Comparison of ENCODE assay signal across 12 cellular contexts in the genomic region with DNA sequence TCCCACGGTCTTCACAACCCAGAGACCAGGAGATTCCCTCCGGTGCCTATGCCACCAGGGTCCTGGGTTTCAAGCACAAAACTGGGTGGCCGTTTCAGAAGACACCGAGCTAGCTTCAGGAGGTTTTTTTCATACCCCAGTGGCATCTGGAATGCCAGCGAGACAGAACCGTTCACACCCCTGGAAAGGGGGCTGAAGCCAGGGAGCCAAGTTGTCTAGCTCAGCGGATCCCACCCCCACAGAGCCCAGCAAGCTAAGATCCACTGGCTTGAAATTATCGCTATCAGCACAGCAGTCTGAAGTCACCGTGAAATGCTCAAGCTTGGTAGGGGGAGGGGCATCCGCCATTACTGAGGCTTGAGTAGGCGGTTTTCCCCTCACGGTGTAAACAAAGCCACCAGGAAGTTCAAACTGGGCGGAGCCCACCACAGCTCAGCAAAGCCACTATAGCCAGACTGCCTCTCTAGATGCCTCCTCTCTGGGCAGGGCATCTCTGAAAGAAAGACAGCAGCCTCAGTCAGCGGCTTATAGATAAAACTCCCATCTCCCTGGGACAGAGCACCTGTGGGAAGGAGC. TPM values are rescaled to one million over a fixed set of nuclear protein-coding genes. Genes with fewer than 3 reads are reported as not detected.
DNase-seq lines count a peak whose midpoint lies in the region; ATAC-seq, FAIRE-seq and TF ChIP-seq lines count a peak whose summit lies in the region.
"Not testable (repeated sequence)": the region's sequence is repeated elsewhere in the genome, so short reads cannot be mapped to it uniquely, and the experiment has no call there.
"Had no signal": no experiment of that assay in that cellular context is flagged by ENCODE, and none has a peak within 500 bp of the region (broad histone marks: within the 10 kb centered on the region; RNA-seq: fewer than 3 reads in every experiment).

No MANE protein-coding gene starts in this region.

- not testable (repeated sequence) for TF ChIP-seq EP300 in SK-N-SH (IDR thresholded peaks at IDR 0.05; ENCODE audit: borderline replicate concordance in 1 of 2, low read depth in 1 of 2, low read length in 1 of 2); HepG2 (IDR thresholded peaks at IDR 0.05; ENCODE audit: low read depth in 2 of 2, low read length in 2 of 2); HepG2 (CRISPR knock-in tag; IDR thresholded peaks at IDR 0.05; ENCODE audit: borderline replicate concordance)

- TF ChIP-seq CTCF in SK-N-SH (IDR thresholded peaks at IDR 0.05); HepG2 (CRISPR knock-in tag; IDR thresholded peaks at IDR 0.05): not testable (repeated sequence)

- intact Hi-C loops in HepG2 (cut with micrococcal nuclease; ENCODE audit: unreplicated experiment) = not testable (repeated sequence)

- 25% methylated on average over 13 of the region's 14 CpGs for WGBS in SK-N-SH (ENCODE audit: low lambda C conversion rate)
- no CpG with 5 or more reads among the region's 14 CpGs for WGBS in HepG2 (ENCODE audit: low lambda C conversion rate)

- peaks cover 0 to 34% (median 4%) of the 10 kb centered on the region in 3 donors for H3K36me3 Mint-ChIP-seq in CD8-positive, alpha-beta memory T cell
- not testable (repeated sequence) for H3K36me3 Mint-ChIP-seq in IgD-negative memory B cell; activated CD4-positive, alpha-beta memory T cell treated with anti-CD3 and anti-CD28 coated beads, Interleukin-2, amount 10 ng/mL, durations not matched to agents 7 days and 5 days (ENCODE audit: low read depth)

- CTCF ChIA-PET in CD8-positive, alpha-beta memory T cell (lab: Charles Lee); SK-N-SH (lab: Yijun Ruan, JAX); activated CD4-positive, alpha-beta memory T cell treated with anti-CD3 and anti-CD28 coated beads, Interleukin-2, amount 10 ng/mL, durations not matched to agents 7 days and 5 days (lab: Charles Lee); HepG2 (lab: Yijun Ruan, JAX; ENCODE audit: low intra/inter-chr PET ratio, low total read pairs): not testable (repeated sequence)

- not testable (repeated sequence) for TF ChIP-seq POLR2A in HepG2 (IDR thresholded peaks at IDR 0.05; ENCODE audit: insufficient read depth in 1 of 2, low read depth in 2 of 2, low read length in 2 of 2)

- not testable (repeated sequence) for H3K36me3 ChIP-seq in CD8-positive, alpha-beta memory T cell (ENCODE audit: insufficient read depth, low read length); SK-N-SH (replicated peaks in 1 of 2; ENCODE audit: control insufficient read depth in 1 of 2, insufficient read depth in 2 of 2, low read length in 1 of 2); HepG2 (replicated peaks in 1 of 2; ENCODE audit: control insufficient read depth in 1 of 2, insufficient read depth in 2 of 2, low read length in 2 of 2)

- FAIRE-seq in HepG2 (lab: Jason Lieb, UNC) = not testable (repeated sequence)

- not testable (repeated sequence) for H4K20me1 ChIP-seq in SK-N-SH (ENCODE audit: insufficient read depth); HepG2 (ENCODE audit: insufficient read depth, low read length)

- H3K4me1 ChIP-seq in CD8-positive, alpha-beta memory T cell (ENCODE audit: insufficient read depth, low read length); SK-N-SH (ENCODE audit: control insufficient read depth in 1 of 2, insufficient read depth in 2 of 2, low read depth in 1 of 2, low read length in 1 of 2); HepG2 (ENCODE audit: insufficient read depth, low read length): not testable (repeated sequence)

- H3K27ac ChIP-seq in CD8-positive, alpha-beta memory T cell (ENCODE audit: low read depth, low read length); SK-N-SH (ENCODE audit: low read depth in 2 of 2, low read length in 1 of 2); HepG2 (ENCODE audit: extremely low read length, insufficient read depth, low read length): not testable (repeated sequence)

- H3K4me2 ChIP-seq in SK-N-SH (peak overlapping the region; percentile 11; the same call in 1 of the 2 replicates), HepG2 (ENCODE audit: low read depth, low read length) (peak overlapping the region; percentile 45; the same call in 1 of the 2 replicates)

- H3F3A ChIP-seq in SK-N-SH (replicated peaks; ENCODE audit: insufficient read depth) = not testable (repeated sequence)

- TF ChIP-seq RAD21 in SK-N-SH (IDR thresholded peaks at IDR 0.05; ENCODE audit: low read length); HepG2 (CRISPR knock-in tag; IDR thresholded peaks at IDR 0.05): not testable (repeated sequence)

- peaks cover 3 to 44% (median 31%) of the 10 kb centered on the region in 5 donors for H3K9me3 Mint-ChIP-seq in CD8-positive, alpha-beta memory T cell
- peaks cover 0 to 12% (median 9%) of the 10 kb centered on the region in 3 donors for H3K9me3 Mint-ChIP-seq in IgD-negative memory B cell
- not testable (repeated sequence) for H3K9me3 Mint-ChIP-seq in activated CD4-positive, alpha-beta memory T cell treated with anti-CD3 and anti-CD28 coated beads, Interleukin-2, amount 10 ng/mL, durations not matched to agents 7 days and 5 days

- H3K4me3 Mint-ChIP-seq in CD8-positive, alpha-beta memory T cell = peak overlapping the region in 5 of 7 donors; percentile 50 to 84 (median 64)
- H3K4me3 Mint-ChIP-seq in IgD-negative memory B cell = peak overlapping the region; percentile 23 to 76 (median 54)
- H3K4me3 Mint-ChIP-seq in activated CD4-positive, alpha-beta memory T cell treated with anti-CD3 and anti-CD28 coated beads, Interleukin-2, amount 10 ng/mL, durations not matched to agents 7 days and 5 days = not testable (repeated sequence)

- peak overlapping the region in 4 of 8 donors; percentile 36 to 88 (median 48) for H3K27ac Mint-ChIP-seq in CD8-positive, alpha-beta memory T cell
- not testable (repeated sequence) for H3K27ac Mint-ChIP-seq in IgD-negative memory B cell; activated CD4-positive, alpha-beta memory T cell treated with anti-CD3 and anti-CD28 coated beads, Interleukin-2, amount 10 ng/mL, durations not matched to agents 7 days and 5 days

- not testable (repeated sequence) for H3K9me2 ChIP-seq in SK-N-SH

- not testable (repeated sequence) for H3K9me3 ChIP-seq in CD8-positive, alpha-beta memory T cell (ENCODE audit: low read length); SK-N-SH; HepG2 (ENCODE audit: low read length)

- peaks cover 0 to 21% of the 10 kb centered on the region in 2 donors for H3K27me3 Mint-ChIP-seq in CD8-positive, alpha-beta memory T cell
- H3K27me3 Mint-ChIP-seq in IgD-negative memory B cell; activated CD4-positive, alpha-beta memory T cell treated with anti-CD3 and anti-CD28 coated beads, Interleukin-2, amount 10 ng/mL, durations not matched to agents 7 days and 5 days: not testable (repeated sequence)

- not testable (repeated sequence) for H3K4me3 ChIP-seq in CD8-positive, alpha-beta memory T cell (ENCODE audit: low read length); HepG2 (replicated peaks in 1 of 3; ENCODE audit: insufficient read depth in 1 of 3, low read depth in 2 of 3, low read length in 3 of 3)
- H3K4me3 ChIP-seq in SK-N-SH (ENCODE audit: low read depth in 2 of 2, low read length in 1 of 2) = peak overlapping the region; percentile 25 to 44; a peak in 3 of 4 replicates

- POLR2A ChIA-PET in CD8-positive, alpha-beta memory T cell (lab: Charles Lee); SK-N-SH (lab: Yijun Ruan, JAX); activated CD4-positive, alpha-beta memory T cell treated with anti-CD3 and anti-CD28 coated beads, Interleukin-2, amount 10 ng/mL, durations not matched to agents 7 days and 5 days (lab: Charles Lee); HepG2 (lab: Yijun Ruan, JAX): not testable (repeated sequence)

- not testable (repeated sequence) for H3K27me3 ChIP-seq in CD8-positive, alpha-beta memory T cell (ENCODE audit: insufficient read depth, low read length, poor library complexity, severe bottlenecking); SK-N-SH (ENCODE audit: insufficient read depth); HepG2 (ENCODE audit: control insufficient read depth in 1 of 2, insufficient read depth in 2 of 2, low read length in 2 of 2)

- in situ Hi-C loops in HepG2 (cut with HindIII; ENCODE audit: extremely low pct_ligation_motif_present, low pct_unique_long_range_greater_than_20kb) = not testable (repeated sequence)

- H3K79me2 ChIP-seq in SK-N-SH (ENCODE audit: insufficient read depth); HepG2 (ENCODE audit: insufficient read depth, low read length): not testable (repeated sequence)

- H2AFZ ChIP-seq in SK-N-SH (ENCODE audit: low read depth) = peak overlapping the region; percentile 56; the same call in 1 of the 2 replicates
- not testable (repeated sequence) for H2AFZ ChIP-seq in HepG2 (ENCODE audit: low read length)

- not testable (repeated sequence) for ATAC-seq in HepG2

- BruUV-seq in HepG2 (replicated peaks; lab: Mats Ljungman, UMichigan) = not testable (repeated sequence)

- peaks cover 4 to 29% (median 18%) of the 10 kb centered on the region in 3 donors for H3K4me1 Mint-ChIP-seq in CD8-positive, alpha-beta memory T cell
- H3K4me1 Mint-ChIP-seq in IgD-negative memory B cell; activated CD4-positive, alpha-beta memory T cell treated with anti-CD3 and anti-CD28 coated beads, Interleukin-2, amount 10 ng/mL, durations not matched to agents 7 days and 5 days: not testable (repeated sequence)

- peak in 2 of 5 donors; percentile 30 to 35 for DNase-seq in CD8-positive, alpha-beta memory T cell
- peak; percentile 1 to 14 for DNase-seq in NCI-H526 (lab: John Stamatoyannopoulos, UW)
- not testable (repeated sequence) for DNase-seq in SK-N-SH; HepG2 (ENCODE audit: low spot score)
- peak; percentile 18 for DNase-seq in activated CD4-positive, alpha-beta memory T cell treated with anti-CD3 and anti-CD28 coated beads, Interleukin-2, amount 10 ng/mL, durations not matched to agents 7 days and 5 days
- peak; percentile 14 for DNase-seq in activated T-helper 9 cell treated with anti-CD3 and anti-CD28 coated beads, Interleukin-2, amount 50 U/mL, for 16 hours (ENCODE audit: low read depth)

- not testable (repeated sequence) for H3K9ac ChIP-seq in SK-N-SH; HepG2 (ENCODE audit: insufficient read depth, low read depth, low read length)

RNA-seq across cellular contexts. Expression of gene XIST, which starts 40.1 kb away (rescaled TPM):
- total RNA-seq in CD8-positive, alpha-beta memory T cell = not detected
- 9.7 TPM for polyA plus RNA-seq in CD8-positive, alpha-beta memory T cell
- polyA plus RNA-seq in IgD-negative memory B cell (7.5 TPM), SK-N-SH (2012; rRNA removed) (135 and 215 TPM in 2 replicates), HepG2 (2011; rRNA removed) (0.25 and 0.26 TPM in 2 replicates)
- 1.6 and 1.9 TPM in 2 replicates for polyA plus RNA-seq in SK-N-SH (2012; cell fraction: cytosol; rRNA removed)
- polyA plus RNA-seq in SK-N-SH (2012; cell fraction: nucleus; rRNA removed) = 846 and 1,404 TPM in 2 replicates
- total RNA-seq in activated CD4-positive, alpha-beta memory T cell treated with anti-CD3 and anti-CD28 coated beads, Interleukin-2, amount 10 ng/mL, durations not matched to agents 7 days and 5 days = not detected
- total RNA-seq in HepG2 (2016; rRNA removed; fragmentation: Illumina TruSeq; extraction: Trizol) = 0.02 TPM in 1 of 2 replicates, not detected in the other
- total RNA-seq in HepG2 (2016; cell fraction: cytosol; rRNA removed; fragmentation: Illumina TruSeq; extraction: Trizol; ENCODE audit: low read depth) = not detected in 2 replicates
- total RNA-seq in HepG2 (2016; cell fraction: insoluble cytoplasmic fraction; rRNA removed; fragmentation: Illumina TruSeq; extraction: Trizol) = 0.09 TPM in 1 of 2 replicates, not detected in the other
- total RNA-seq in HepG2 (2016; cell fraction: membrane; rRNA removed; fragmentation: Illumina TruSeq; extraction: Trizol) = not detected in 2 replicates
- total RNA-seq in HepG2 (2016; cell fraction: nucleus; rRNA removed; fragmentation: Illumina TruSeq; extraction: Trizol) = 0.06 and 0.28 TPM in 2 replicates
- 0.01 and 0.09 TPM in 2 replicates for polyA plus RNA-seq in HepG2 (2011; cell fraction: cytosol; rRNA removed)
- 1.1 and 2.4 TPM in 2 replicates for polyA plus RNA-seq in HepG2 (2011; cell fraction: nucleus; rRNA removed)
- polyA plus RNA-seq in HepG2 (2012) = 0.03 and 0.04 TPM in 2 replicates
- not detected in 2 replicates for polyA plus RNA-seq in HepG2 (2016; cell fraction: cytosol; fragmentation: Illumina TruSeq; extraction: Trizol; ENCODE audit: low read depth)
- polyA plus RNA-seq in HepG2 (2016; cell fraction: insoluble cytoplasmic fraction; fragmentation: Illumina TruSeq; extraction: Trizol; ENCODE audit: low read depth) = not detected in 2 replicates
- polyA plus RNA-seq in HepG2 (2016; cell fraction: membrane; fragmentation: Illumina TruSeq; extraction: Trizol; ENCODE audit: low read depth) = not detected in 2 replicates
- 0.30 and 0.32 TPM in 2 replicates for polyA plus RNA-seq in HepG2 (2016; cell fraction: nucleus; fragmentation: Illumina TruSeq; extraction: Trizol; ENCODE audit: insufficient read depth, low read depth)
- 0.74 and 8.4 TPM in 2 replicates for polyA minus RNA-seq in HepG2 (2011; rRNA and poly(A)+ RNA removed; ENCODE audit: low replicate concordance)
- not detected in 2 replicates for polyA minus RNA-seq in HepG2 (2011; cell fraction: cytosol; rRNA and poly(A)+ RNA removed)
- 0.26 and 1.6 TPM in 2 replicates for polyA minus RNA-seq in HepG2 (2011; cell fraction: nucleus; rRNA and poly(A)+ RNA removed)
- total RNA-seq: hepatocyte, lung microvascular endothelial cell, neural crest cell, SJSA1, smooth muscle cell had no signal
- polyA plus RNA-seq: smooth muscle cell had no signal
